ENCODE assay signal across 8 cellular contexts in the genomic region with DNA sequence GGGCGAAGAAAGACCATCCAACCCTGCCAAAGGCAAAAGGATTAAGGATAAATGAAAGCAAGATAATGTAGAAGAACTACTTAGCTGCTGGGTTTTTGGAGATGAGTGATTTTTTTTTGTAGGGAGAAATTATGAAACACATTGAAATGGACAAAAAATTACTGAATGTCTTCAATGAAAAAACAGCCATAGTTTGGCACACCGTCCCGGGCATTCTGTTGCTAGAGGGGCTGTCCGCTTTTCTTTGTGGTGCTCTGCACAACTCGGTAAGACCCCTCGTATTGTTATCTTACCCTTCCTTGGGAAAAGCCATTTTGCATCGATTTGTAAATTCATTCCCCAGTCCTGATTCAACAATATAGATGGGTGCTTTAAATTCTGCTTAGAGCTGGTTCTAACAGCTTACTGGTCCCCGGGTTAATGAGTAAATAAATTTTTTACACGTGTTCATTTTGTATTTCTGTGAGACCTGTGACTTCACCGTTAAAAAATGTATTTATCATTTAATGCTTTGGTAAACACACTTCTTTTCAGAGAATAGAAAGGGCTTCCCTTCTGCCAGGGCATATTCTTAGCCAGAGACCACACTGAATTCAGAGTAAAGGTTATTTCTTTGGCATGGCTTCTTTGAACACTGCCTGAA. TPM values are rescaled to one million over a fixed set of nuclear protein-coding genes. Genes with fewer than 3 reads are reported as not detected.
A peak's percentile ranks its signal among the peaks of the same experiment; 100 is the strongest.
DNase-seq lines count a peak whose midpoint lies in the region; ATAC-seq and TF ChIP-seq lines count a peak whose summit lies in the region.

No MANE protein-coding gene starts in this region.

- H4K20me1 ChIP-seq in osteoblast (ENCODE audit: insufficient read depth, low read length), result peaks cover 34% of the 10 kb centered on the region

- no peak overlapping the region for H3K27ac Mint-ChIP-seq in Caco-2 (ENCODE audit: unreplicated experiment)

- H3K9me3 ChIP-seq in Caco-2 (no peaks in the 10 kb centered on the region), duodenal mucosa (ENCODE audit: control insufficient read depth in 1 of 2, low read length in 2 of 2) (no peaks in the 10 kb centered on the region), osteoblast (ENCODE audit: low read depth, low read length) (no peaks in the 10 kb centered on the region)

- intact Hi-C loops in Caco-2 (cut with micrococcal nuclease; ENCODE audit: unreplicated experiment), result no loop called here

- H3K36me3 ChIP-seq in Caco-2 (ENCODE audit: control insufficient read depth, insufficient read depth, low read length) (no peaks in the 10 kb centered on the region), duodenal mucosa (ENCODE audit: control insufficient read depth in 1 of 2, insufficient read depth in 2 of 2, low read length in 2 of 2) (no peaks in the 10 kb centered on the region), osteoblast (ENCODE audit: insufficient read depth, low read length) (no peaks in the 10 kb centered on the region)

- H3K4me1 ChIP-seq in Caco-2 (peaks cover 27% of the 10 kb centered on the region), duodenal mucosa (ENCODE audit: control insufficient read depth in 1 of 2, insufficient read depth in 2 of 2, low read length in 2 of 2) (peaks cover 18 to 34% of the 10 kb centered on the region in 2 donors), osteoblast (ENCODE audit: insufficient read depth, low read length) (peaks cover 32% of the 10 kb centered on the region)

- peaks cover 3% of the 10 kb centered on the region for H3K27me3 Mint-ChIP-seq in Caco-2 (ENCODE audit: insufficient read depth, unreplicated experiment)

- TSS peak; percentile 97 for BruUV-seq in Caco-2 (replicated peaks; lab: Mats Ljungman, UMichigan)

- no peaks in the 10 kb centered on the region for H3K36me3 Mint-ChIP-seq in Caco-2 (ENCODE audit: insufficient read depth, unreplicated experiment)

- no peak overlapping the region for H3K4me3 Mint-ChIP-seq in Caco-2 (ENCODE audit: unreplicated experiment)

- TF ChIP-seq CTCF in Caco-2 (IDR thresholded peaks at IDR 0.05; ENCODE audit: insufficient read depth in 1 of 2, low read depth in 1 of 2, low read length in 1 of 2, severe bottlenecking in 1 of 2, unreplicated experiment in 1 of 2) (no peak), osteoblast (IDR thresholded peaks at IDR 0.05; ENCODE audit: extremely low read depth, low read depth, low read length) (no peak)

- H3K9ac ChIP-seq in duodenal mucosa (ENCODE audit: low read depth in 1 of 2, low read length in 2 of 2), result peak overlapping the region; percentile 73 to 97

- H3K4me3 ChIP-seq in Caco-2 (ENCODE audit: low read depth, low read length) (peak overlapping the region; percentile 77), duodenal mucosa (ENCODE audit: low read depth in 1 of 2, low read length in 2 of 2) (peak overlapping the region; percentile 88 to 100), osteoblast (ENCODE audit: insufficient read depth, low read length) (peak overlapping the region; percentile 88)

- H3K27me3 ChIP-seq in Caco-2 (replicated peaks; ENCODE audit: control insufficient read depth, insufficient read depth, low read length) (no peaks in the 10 kb centered on the region), duodenal mucosa (ENCODE audit: control insufficient read depth in 1 of 2, insufficient read depth in 2 of 2, low read length in 2 of 2) (no peaks in the 10 kb centered on the region), osteoblast (ENCODE audit: insufficient read depth, low read length) (no peaks in the 10 kb centered on the region)

- H3K9me3 Mint-ChIP-seq in Caco-2 (ENCODE audit: unreplicated experiment), result no peaks in the 10 kb centered on the region

- peak overlapping the region; percentile 92 for H3K4me2 ChIP-seq in osteoblast (ENCODE audit: insufficient read depth, low read length)

- H3K4me1 Mint-ChIP-seq in Caco-2 (ENCODE audit: low read depth, unreplicated experiment), result peaks cover 21% of the 10 kb centered on the region

- peak overlapping the region; percentile 16 for H2AFZ ChIP-seq in osteoblast (ENCODE audit: low read length)

- peak overlapping the region; percentile 99 for H3K27ac ChIP-seq in duodenal mucosa (ENCODE audit: low read depth, low read length)
- peak overlapping the region; percentile 99 for H3K27ac ChIP-seq in osteoblast (ENCODE audit: low read depth, low read length)

- DNase-seq in Caco-2 (peak in 1 of 2 experiments; percentile 25), NCI-H1694 (lab: John Stamatoyannopoulos, UW) (peak; percentile 62), osteoblast (ENCODE audit: insufficient read length, low spot score, missing footprints) (peak; percentile 41), AG08396 (ENCODE audit: low spot score) (no peak), NCI-H524 treated with DMSO at 0.1 percent for 48 hours (lab: John Stamatoyannopoulos, UW) (no peak)
- no peak for DNase-seq in effector CD4-positive, alpha-beta T cell

- no peak for ATAC-seq in HG02981 (IDR thresholded peaks at IDR 0.05; ENCODE audit: unreplicated experiment)

- POLR2A ChIA-PET in Caco-2 (lab: Charles Lee), result interaction anchor here (0.8 to 1.8 kb wide), 6 partner anchors 9 to 162 kb away, joined by 4 to 7 read pairs (median 6); partner anchors contain the start of gene WDR35

- CTCF ChIA-PET in Caco-2 (lab: Charles Lee), result interaction anchor here (1.0 to 3.5 kb wide), 4 partner anchors 19 to 173 kb away, joined by 3 to 33 read pairs (median 9); partner anchors contain the start of gene SDC1

- peaks cover 39% of the 10 kb centered on the region for H3K79me2 ChIP-seq in osteoblast (ENCODE audit: insufficient read depth, low read length)

RNA-seq across cellular contexts. Expression of gene LAPTM4A, which starts 0.9 kb away (rescaled TPM):
- total RNA-seq in Caco-2 (2022) (121 and 140 TPM in 2 replicates), osteoblast (249 and 275 TPM in 2 replicates)

RNA-seq across cellular contexts. Expression of gene MATN3, which starts 39.9 kb away (rescaled TPM):
- total RNA-seq in Caco-2 (2022) (16.2 and 18.1 TPM in 2 replicates), osteoblast (1.4 and 2.4 TPM in 2 replicates)

Comparison
In these comparisons a context has a peak if more than half of its experiments do, and no peak if none do; other contexts are left out.
1. DNase-seq: peak in NCI-H1694 (single experiment) and osteoblast (single experiment); none in AG08396 (single experiment), effector CD4-positive, alpha-beta T cell (single experiment) and NCI-H524 treated with DMSO at 0.1 percent for 48 hours (single experiment).
2. Peak in every context shown above with its lines, with median percentiles within 50 percentile points of each other: H3K4me3 ChIP-seq.